ENCODE assay signal across 11 cellular contexts in genomic region chr11:120331301-120331966, GRCh38. TPM values are rescaled to one million over a fixed set of nuclear protein-coding genes. Genes with fewer than 3 reads are reported as not detected.
A peak's percentile ranks its signal among the peaks of the same experiment; 100 is the strongest.
DNase-seq lines count a peak whose midpoint lies in the region; ATAC-seq, FAIRE-seq and TF ChIP-seq lines count a peak whose summit lies in the region.
"Had no signal": no experiment of that assay in that cellular context is flagged by ENCODE, and none has a peak within 500 bp of the region (broad histone marks: within the 10 kb centered on the region; RNA-seq: fewer than 3 reads in every experiment).

No MANE protein-coding gene starts in this region.

- H3K9me3 ChIP-seq in SJCRH30 (replicated peaks) (no peaks in the 10 kb centered on the region), pancreas (no peaks in the 10 kb centered on the region), spleen (no peaks in the 10 kb centered on the region)

- no peaks in the 10 kb centered on the region for H3K27me3 ChIP-seq in SJCRH30
- H3K27me3 ChIP-seq in pancreas = no peaks in the 10 kb centered on the region
- peaks cover 0 to 67% (median 4%) of the 10 kb centered on the region in 7 donors for H3K27me3 ChIP-seq in spleen (replicated peaks in 1 of 7)

- 15 to 18% methylated on average over 2 of the region's 2 CpGs for WGBS in pancreas, 2 donors
- 50 to 87% (median 75%) methylated on average over 2 of the region's 2 CpGs for WGBS in spleen, 5 donors

- peaks cover 19% of the 10 kb centered on the region for H3K4me1 ChIP-seq in SJCRH30
- H3K4me1 ChIP-seq in pancreas = peaks cover 6 to 35% (median 32%) of the 10 kb centered on the region in 3 donors
- H3K4me1 ChIP-seq in spleen = peaks cover 4 to 34% (median 19%) of the 10 kb centered on the region in 6 donors

- TF ChIP-seq CTCF in pancreas (IDR thresholded peaks at IDR 0.05) (no peak), spleen (IDR thresholded peaks at IDR 0.05 in 8 of 11, conservative IDR thresholded peaks at IDR 0.05 in 3 of 11) (no peak)

- intact Hi-C loops in pancreas (cut with DNase I) (no loop called here), spleen (cut with DNase I; ENCODE audit: low total_unique reads) (loop anchor here (10.0 kb wide), 1 partner anchor 353 kb away; no protein-coding TSS in a partner anchor)

- H3K36me3 ChIP-seq in SJCRH30 (no peaks in the 10 kb centered on the region), pancreas (no peaks in the 10 kb centered on the region), spleen (peaks cover 0 to 9% (median 0%) of the 10 kb centered on the region in 6 donors)

- FAIRE-seq in pancreas (lab: Jason Lieb, UNC) = no peak

- DNase-seq in ELR (ENCODE audit: low read depth) (peak; percentile 95), SJCRH30 (peak; percentile 49 to 72), fibroblast of gingiva (ENCODE audit: low read depth) (peak; percentile 94), pancreas (peak in 4 of 6 donors; percentile 42 to 59 (median 48)), spleen (no peak), NCI-H2029 (lab: John Stamatoyannopoulos, UW) (no peak)
- DNase-seq in stimulated activated naive CD4-positive, alpha-beta T cell (lab: John Stamatoyannopoulos, UW) = no peak
- DNase-seq: activated CD4-positive, alpha-beta T cell treated with anti-CD3 and anti-CD28 coated beads for 1 hour; activated naive CD8-positive, alpha-beta T cell treated with anti-CD3 and anti-CD28 coated beads, Interleukin-2, amount 10 ng/mL, durations not matched to agents 7 days and 5 days had no signal

- ATAC-seq in pancreas = peak in 3 of 4 donors; percentile 2 to 33 (median 19)
- ATAC-seq in GM19035 (IDR thresholded peaks at IDR 0.05; ENCODE audit: unreplicated experiment) = no peak

- no peak for TF ChIP-seq POLR2A in spleen (IDR thresholded peaks at IDR 0.05)

- H3K4me3 ChIP-seq in SJCRH30 = no peak overlapping the region
- no peak overlapping the region for H3K4me3 ChIP-seq in pancreas
- H3K4me3 ChIP-seq in spleen = no peak overlapping the region

- peak overlapping the region; percentile 53 for H3K27ac ChIP-seq in SJCRH30
- peak overlapping the region in 3 of 4 donors; percentile 4 to 52 (median 51) for H3K27ac ChIP-seq in pancreas
- H3K27ac ChIP-seq in spleen = no peak overlapping the region
- H3K27ac ChIP-seq: parathyroid adenoma had no signal

RNA-seq across cellular contexts. Expression of gene ARHGEF12, which starts 4.8 kb away (rescaled TPM):
- total RNA-seq in SJCRH30 (2014; rRNA removed; shearing (Covaris generic)) = 34.0 and 36.2 TPM in 2 replicates
- total RNA-seq in pancreas (10 to 100 TPM; 36.7 to 74.7 (median 41.7) TPM), spleen (100 to 1,000 TPM in 3 of 7 donors, 10 to 100 TPM in 4; 80.0 to 122 (median 96.0) TPM)
- polyA plus RNA-seq in pancreas (10 to 100 TPM; 13.8 to 18.6 TPM), spleen (10 to 100 TPM in 1 of 3 donors, 1 to 10 TPM in 2; 5.6 to 11.8 (median 5.7) TPM)

RNA-seq across cellular contexts. Expression of gene TLCD5, which starts 6.3 kb away (rescaled TPM):
- 1.4 and 2.2 TPM in 2 replicates for total RNA-seq in SJCRH30 (2014; rRNA removed; shearing (Covaris generic))
- total RNA-seq in pancreas = 1 to 10 TPM; 1.7 to 5.7 (median 2.6) TPM
- polyA plus RNA-seq in pancreas = 1 to 10 TPM; 1.5 to 3.4 TPM
- 1 to 10 TPM; 3.1 to 6.6 (median 4.7) TPM for total RNA-seq in spleen
- 1 to 10 TPM in 2 of 3 donors, under 1 TPM in 1; 0.93 to 1.6 (median 1.4) TPM for polyA plus RNA-seq in spleen

Comparison
In these comparisons a context has a peak if more than half of its experiments do, and no peak if none do; other contexts are left out.
1. DNase-seq: peak in ELR (single experiment), SJCRH30 (2 of 2), fibroblast of gingiva (single experiment) and pancreas (4 of 6); none in spleen (single experiment), NCI-H2029 (single experiment) and stimulated activated naive CD4-positive, alpha-beta T cell (0 of 6).
2. H3K27ac ChIP-seq: peak in SJCRH30 (single experiment) and pancreas (3 of 4); none in spleen (0 of 8).